ENCODE assay signal across 9 cellular contexts in genomic region chr1:228081578-228082259, GRCh38. TPM values are rescaled to one million over a fixed set of nuclear protein-coding genes. Genes with fewer than 3 reads are reported as not detected.
DNase-seq lines count a peak whose midpoint lies in the region; ATAC-seq, FAIRE-seq and TF ChIP-seq lines count a peak whose summit lies in the region.
"Had no signal": no experiment of that assay in that cellular context is flagged by ENCODE, and none has a peak within 500 bp of the region (broad histone marks: within the 10 kb centered on the region; RNA-seq: fewer than 3 reads in every experiment).

No MANE protein-coding gene starts in this region.

- H3K4me1 ChIP-seq in small intestine (ENCODE audit: control insufficient read depth in 2 of 2, insufficient read depth in 1 of 2, low read depth in 1 of 2, low read length in 1 of 2) = peaks cover 6 to 33% of the 10 kb centered on the region in 2 donors

- TF ChIP-seq CTCF in Calu3 (IDR thresholded peaks at IDR 0.05; ENCODE audit: unreplicated experiment) = no peak

- no peak for FAIRE-seq in small intestine (lab: Jason Lieb, UNC)
- FAIRE-seq: TTC549 had no signal

- 9 to 12% (median 9%) methylated on average over 21 to 37 of the region's 37 CpGs for WGBS in small intestine, 3 donors

- peaks cover 12% of the 10 kb centered on the region for H3K27me3 Mint-ChIP-seq in Calu3 (ENCODE audit: unreplicated experiment)
- H3K27me3 Mint-ChIP-seq in activated T-helper 2 cell treated with anti-CD3 and anti-CD28 coated beads, Interferon-gamma antibody, Interleukin-2, Interleukin-4, amounts not matched to agents 10 μg/mL and 5 μg/mL and 100 μg/mL, durations not matched to agents 14 hours and 24 hours and 36 hours (ENCODE audit: low read depth) = no peaks in the 10 kb centered on the region

- ATAC-seq in GM19455 (IDR thresholded peaks at IDR 0.05; ENCODE audit: unreplicated experiment) (peak; percentile 30), HG03521 (IDR thresholded peaks at IDR 0.05; ENCODE audit: unreplicated experiment) (peak; percentile 22)

- H3K9me3 Mint-ChIP-seq in Calu3 (ENCODE audit: low read depth, unreplicated experiment) = no peaks in the 10 kb centered on the region
- no peaks in the 10 kb centered on the region for H3K9me3 Mint-ChIP-seq in activated T-helper 2 cell treated with anti-CD3 and anti-CD28 coated beads, Interferon-gamma antibody, Interleukin-2, Interleukin-4, amounts not matched to agents 10 μg/mL and 5 μg/mL and 100 μg/mL, durations not matched to agents 14 hours and 24 hours and 36 hours

- DNase-seq in Calu3 (no peak), hepatic stellate cell (ENCODE audit: low spot score) (peak; percentile 34), small intestine (no peak), NCI-H2171 (lab: John Stamatoyannopoulos, UW) (no peak), A172 (ENCODE audit: low spot score) (no peak)
- no peak for DNase-seq in activated T-helper 2 cell treated with anti-CD3 and anti-CD28 coated beads, Interferon-gamma antibody, Interleukin-2, Interleukin-4, amounts not matched to agents 10 μg/mL and 5 μg/mL and 100 μg/mL, durations not matched to agents 14 hours and 24 hours and 36 hours (ENCODE audit: low spot score)

- peaks cover 38% of the 10 kb centered on the region for H3K4me1 Mint-ChIP-seq in Calu3 (ENCODE audit: low read depth, unreplicated experiment)
- peaks cover 37% of the 10 kb centered on the region for H3K4me1 Mint-ChIP-seq in activated T-helper 2 cell treated with anti-CD3 and anti-CD28 coated beads, Interferon-gamma antibody, Interleukin-2, Interleukin-4, amounts not matched to agents 10 μg/mL and 5 μg/mL and 100 μg/mL, durations not matched to agents 14 hours and 24 hours and 36 hours (ENCODE audit: low read depth)

- peak overlapping the region; percentile 69 to 89 for H3K4me3 ChIP-seq in small intestine (ENCODE audit: low read depth in 1 of 2, low read length in 2 of 2)

- no TSS peak for BruUV-seq in Calu3 (replicated peaks; lab: Mats Ljungman, UMichigan)

- CTCF ChIA-PET in Calu3 (lab: Charles Lee) = interaction anchor here (0.9 to 1.6 kb wide), 5 partner anchors 8 to 85 kb away, joined by 3 to 7 read pairs (median 5); no protein-coding TSS in a partner anchor

- H3K27me3 ChIP-seq in small intestine (ENCODE audit: control insufficient read depth in 2 of 2, insufficient read depth in 2 of 2, low read length in 2 of 2) = no peaks in the 10 kb centered on the region

- H3K27ac Mint-ChIP-seq in Calu3 (ENCODE audit: unreplicated experiment) = peak overlapping the region; percentile 97
- H3K27ac Mint-ChIP-seq in activated T-helper 2 cell treated with anti-CD3 and anti-CD28 coated beads, Interferon-gamma antibody, Interleukin-2, Interleukin-4, amounts not matched to agents 10 μg/mL and 5 μg/mL and 100 μg/mL, durations not matched to agents 14 hours and 24 hours and 36 hours = peak overlapping the region; percentile 70

- peak overlapping the region; percentile 89 for H3K4me3 Mint-ChIP-seq in Calu3 (ENCODE audit: low read depth, unreplicated experiment)
- H3K4me3 Mint-ChIP-seq in activated T-helper 2 cell treated with anti-CD3 and anti-CD28 coated beads, Interferon-gamma antibody, Interleukin-2, Interleukin-4, amounts not matched to agents 10 μg/mL and 5 μg/mL and 100 μg/mL, durations not matched to agents 14 hours and 24 hours and 36 hours (ENCODE audit: low read depth) = peak overlapping the region; percentile 86

- intact Hi-C loops in Calu3 (cut with micrococcal nuclease; ENCODE audit: unreplicated experiment) = no loop called here
- intact Hi-C loops in activated T-helper 2 cell treated with anti-CD3 and anti-CD28 coated beads, Interferon-gamma antibody, Interleukin-2, Interleukin-4, amounts not matched to agents 10 μg/mL and 5 μg/mL and 100 μg/mL, durations not matched to agents 14 hours and 24 hours and 36 hours (cut with micrococcal nuclease) = loop anchor here (1.0 to 10.0 kb wide), 6 partner anchors 22 to 376 kb away; partner anchors contain the start of genes C1orf35 and MRPL55

- H3K36me3 Mint-ChIP-seq in Calu3 (ENCODE audit: insufficient read depth, unreplicated experiment) = peaks cover 64% of the 10 kb centered on the region
- peaks cover 32% of the 10 kb centered on the region for H3K36me3 Mint-ChIP-seq in activated T-helper 2 cell treated with anti-CD3 and anti-CD28 coated beads, Interferon-gamma antibody, Interleukin-2, Interleukin-4, amounts not matched to agents 10 μg/mL and 5 μg/mL and 100 μg/mL, durations not matched to agents 14 hours and 24 hours and 36 hours (ENCODE audit: low read depth)

- peak overlapping the region; percentile 55 to 78 for H3K27ac ChIP-seq in small intestine (ENCODE audit: low read depth in 1 of 2, low read length in 1 of 2)

- no peaks in the 10 kb centered on the region for H3K36me3 ChIP-seq in small intestine (ENCODE audit: control insufficient read depth in 2 of 2, insufficient read depth in 2 of 2, low read length in 2 of 2)

- no peaks in the 10 kb centered on the region for H3K9me3 ChIP-seq in small intestine (ENCODE audit: control insufficient read depth, low read depth)

RNA-seq across cellular contexts. Expression of gene ARF1, which starts 0.8 kb away (rescaled TPM):
- total RNA-seq in Calu3 (2022) = 510 and 512 TPM in 2 replicates
- total RNA-seq in activated T-helper 2 cell treated with anti-CD3 and anti-CD28 coated beads, Interferon-gamma antibody, Interleukin-2, Interleukin-4, amounts not matched to agents 10 μg/mL and 5 μg/mL and 100 μg/mL, durations not matched to agents 14 hours and 24 hours and 36 hours = 409 and 410 TPM in 2 replicates
- 100 to 1,000 TPM; 375 to 490 (median 382) TPM for polyA plus RNA-seq in small intestine
- 263 and 292 TPM in 2 replicates for total RNA-seq in A172 (2014; rRNA removed; shearing (Covaris generic))

RNA-seq across cellular contexts. Expression of gene C1orf35, which starts 21.4 kb away (rescaled TPM):
- total RNA-seq in Calu3 (2022) = 38.1 and 39.3 TPM in 2 replicates
- 23.9 and 24.5 TPM in 2 replicates for total RNA-seq in activated T-helper 2 cell treated with anti-CD3 and anti-CD28 coated beads, Interferon-gamma antibody, Interleukin-2, Interleukin-4, amounts not matched to agents 10 μg/mL and 5 μg/mL and 100 μg/mL, durations not matched to agents 14 hours and 24 hours and 36 hours
- polyA plus RNA-seq in small intestine = 10 to 100 TPM; 15.4 to 18.1 (median 16.0) TPM
- 31.7 and 31.8 TPM in 2 replicates for total RNA-seq in A172 (2014; rRNA removed; shearing (Covaris generic))

RNA-seq across cellular contexts. Expression of gene MRPL55, which starts 27.4 kb away (rescaled TPM):
- total RNA-seq in Calu3 (2022) = 69.1 and 72.3 TPM in 2 replicates
- 47.3 and 53.6 TPM in 2 replicates for total RNA-seq in activated T-helper 2 cell treated with anti-CD3 and anti-CD28 coated beads, Interferon-gamma antibody, Interleukin-2, Interleukin-4, amounts not matched to agents 10 μg/mL and 5 μg/mL and 100 μg/mL, durations not matched to agents 14 hours and 24 hours and 36 hours
- polyA plus RNA-seq in small intestine = 100 to 1,000 TPM in 2 of 3 donors, 10 to 100 TPM in 1; 87.3 to 148 (median 106) TPM
- 103 and 141 TPM in 2 replicates for total RNA-seq in A172 (2014; rRNA removed; shearing (Covaris generic))

RNA-seq across cellular contexts. Expression of gene GUK1, which starts 58.4 kb away (rescaled TPM):
- total RNA-seq in Calu3 (2022) = 238 and 262 TPM in 2 replicates
- total RNA-seq in activated T-helper 2 cell treated with anti-CD3 and anti-CD28 coated beads, Interferon-gamma antibody, Interleukin-2, Interleukin-4, amounts not matched to agents 10 μg/mL and 5 μg/mL and 100 μg/mL, durations not matched to agents 14 hours and 24 hours and 36 hours = 219 and 225 TPM in 2 replicates
- polyA plus RNA-seq in small intestine = 100 to 1,000 TPM; 401 to 595 (median 519) TPM
- total RNA-seq in A172 (2014; rRNA removed; shearing (Covaris generic)) = 407 and 501 TPM in 2 replicates
